In genomic region chr11:18709414-18709813, GRCh38 we compare ENCODE assay signal across 10 cellular contexts. TPM values are rescaled to one million over a fixed set of nuclear protein-coding genes. Genes with fewer than 3 reads are reported as not detected.
"Had no signal": no experiment of that assay in that cellular context is flagged by ENCODE, and none has a peak within 500 bp of the region (broad histone marks: within the 10 kb centered on the region; RNA-seq: fewer than 3 reads in every experiment).

No MANE protein-coding gene starts in this region.

- H3K4me3 ChIP-seq: GM23248, HAP-1 had no signal

- H3K9me3 ChIP-seq: HAP-1 had no signal

- H3K27ac ChIP-seq: GM23248, HL-60 had no signal

- H3K36me3 ChIP-seq: HAP-1 had no signal

- H3K4me1 ChIP-seq: HAP-1 had no signal

- ATAC-seq: HCT116, HepG2 had no signal

- DNase-seq: GM23248, GOT3, H7, HFFc6 had no signal

RNA-seq across cellular contexts. Expression of gene IGSF22, which starts 16.6 kb away (rescaled TPM):
- total RNA-seq: GM23248, H4, HepG2, HFFc6, HT1080 had no signal
- polyA plus RNA-seq: GM23248, HepG2 had no signal
